ENCODE assay signal across 10 cellular contexts in the genomic region with DNA sequence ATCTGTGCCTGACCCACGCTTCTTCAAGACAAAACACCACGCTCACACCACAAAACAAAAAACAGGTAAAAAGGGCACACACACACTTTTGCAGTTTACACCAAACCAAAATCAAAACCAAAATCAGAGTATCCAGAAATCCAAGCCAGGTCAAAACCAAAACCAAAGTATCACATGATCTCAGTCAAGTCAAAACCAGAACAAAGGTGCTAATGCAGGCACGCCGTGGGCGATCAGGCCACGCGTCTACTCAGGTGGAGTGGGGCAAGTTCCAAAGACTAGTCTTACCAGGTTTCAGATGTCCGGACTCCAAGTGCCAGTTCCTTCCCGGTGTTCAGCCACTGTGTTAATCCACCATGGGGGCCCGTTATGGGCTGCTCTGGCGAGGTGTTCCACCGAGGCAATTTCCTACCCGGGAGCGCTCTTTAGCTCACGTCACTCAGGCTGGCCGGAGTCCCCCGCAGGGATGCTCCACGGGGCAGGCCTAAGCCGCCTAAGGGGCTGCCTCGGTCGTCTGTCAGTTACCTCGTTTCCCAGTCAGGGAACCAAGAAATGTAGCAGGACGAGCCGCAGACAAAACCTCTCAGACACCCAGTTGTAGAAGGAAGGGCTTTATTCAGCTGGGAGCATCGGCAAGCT. TPM values are rescaled to one million over a fixed set of nuclear protein-coding genes. Genes with fewer than 3 reads are reported as not detected.
DNase-seq lines count a peak whose midpoint lies in the region; ATAC-seq and TF ChIP-seq lines count a peak whose summit lies in the region.
"Not testable (repeated sequence)": the region's sequence is repeated elsewhere in the genome, so short reads cannot be mapped to it uniquely, and the experiment has no call there.
"Had no signal": no experiment of that assay in that cellular context is flagged by ENCODE, and none has a peak within 500 bp of the region (broad histone marks: within the 10 kb centered on the region; RNA-seq: fewer than 3 reads in every experiment).

No MANE protein-coding gene starts in this region.

- peak overlapping the region; percentile 15 for H4K91ac ChIP-seq in trophoblast cell (ENCODE audit: low read depth, low read length)

- not testable (repeated sequence) for H3K27ac Mint-ChIP-seq in activated CD4-positive, alpha-beta memory T cell treated with anti-CD3 and anti-CD28 coated beads for 36 hours

- TF ChIP-seq CTCF in GM13976 (IDR thresholded peaks at IDR 0.05; ENCODE audit: borderline replicate concordance, control extremely low read depth, extremely low read depth, insufficient read depth, missing control alignments); OCI-LY3 (IDR thresholded peaks at IDR 0.05; ENCODE audit: low read depth, low read length); mammary epithelial cell (conservative IDR thresholded peaks at IDR 0.05 in 1 of 2, IDR thresholded peaks at IDR 0.05 in 1 of 2; ENCODE audit: extremely low read depth in 1 of 2, insufficient read depth in 1 of 2, low read depth in 1 of 2, low read length in 2 of 2); foreskin keratinocyte (conservative IDR thresholded peaks at IDR 0.05); vagina (IDR thresholded peaks at IDR 0.05): not testable (repeated sequence)

- H2AK5ac ChIP-seq in mesendoderm (ENCODE audit: low read length); trophoblast cell (ENCODE audit: low read length): not testable (repeated sequence)

- H3K36me3 Mint-ChIP-seq in activated CD4-positive, alpha-beta memory T cell treated with anti-CD3 and anti-CD28 coated beads for 36 hours, result not testable (repeated sequence)

- not testable (repeated sequence) for H2BK12ac ChIP-seq in trophoblast cell (ENCODE audit: low read length)

- not testable (repeated sequence) for H3K79me2 ChIP-seq in OCI-LY3 (ENCODE audit: low read length); mammary epithelial cell (ENCODE audit: insufficient read depth, low read length); mesendoderm (ENCODE audit: control insufficient read depth, insufficient read depth, low read length)
- peaks cover 13% of the 10 kb centered on the region for H3K79me2 ChIP-seq in trophoblast cell (ENCODE audit: control insufficient read depth, insufficient read depth, low read length, poor library complexity)

- not testable (repeated sequence) for H4K12ac ChIP-seq in trophoblast cell (ENCODE audit: low read depth, low read length)

- H4K5ac ChIP-seq in mesendoderm (ENCODE audit: low read length), result not testable (repeated sequence)

- not testable (repeated sequence) for H3K4me3 Mint-ChIP-seq in activated CD4-positive, alpha-beta memory T cell treated with anti-CD3 and anti-CD28 coated beads for 36 hours

- peak overlapping the region; percentile 20; the same call in 1 of the 2 replicates for H3K4me3 ChIP-seq in OCI-LY3 (ENCODE audit: low read length)
- H3K4me3 ChIP-seq in mammary epithelial cell (replicated peaks in 1 of 3; ENCODE audit: insufficient read depth in 1 of 3, low read depth in 2 of 3, low read length in 3 of 3); mesendoderm (ENCODE audit: low read length); trophoblast cell (ENCODE audit: low read depth, low read length); vagina: not testable (repeated sequence)

- H3K4me2 ChIP-seq in OCI-LY3 (ENCODE audit: low read length), result peak overlapping the region; percentile 48
- H3K4me2 ChIP-seq in mammary epithelial cell (ENCODE audit: insufficient read depth, low read depth, low read length), result peak overlapping the region; percentile 52
- not testable (repeated sequence) for H3K4me2 ChIP-seq in mesendoderm (ENCODE audit: low read length); trophoblast cell (ENCODE audit: low read length)

- H3K4me1 ChIP-seq in OCI-LY3 (ENCODE audit: low read length) (peaks cover 28% of the 10 kb centered on the region), mammary epithelial cell (ENCODE audit: insufficient read depth, low read length) (peaks cover 43% of the 10 kb centered on the region), foreskin keratinocyte (peaks cover 30% of the 10 kb centered on the region), trophoblast cell (ENCODE audit: control insufficient read depth in 1 of 2, insufficient read depth in 2 of 2, low read length in 2 of 2) (peaks cover 27 to 29% of the 10 kb centered on the region in 2 experiments), vagina (peaks cover 40% of the 10 kb centered on the region)
- H3K4me1 ChIP-seq in mesendoderm (ENCODE audit: control insufficient read depth, low read depth, low read length), result not testable (repeated sequence)

- 23% methylated on average over 22 of the region's 25 CpGs for WGBS in mammary epithelial cell (ENCODE audit: low coverage, missing lambda C conversion rate)
- WGBS in mesendoderm (ENCODE audit: extremely low coverage, insufficient coverage, low lambda C conversion rate), result no CpG with 5 or more reads among the region's 25 CpGs
- WGBS in trophoblast cell (ENCODE audit: extremely low coverage, insufficient coverage, insufficient read length), result no CpG with 5 or more reads among the region's 25 CpGs

- not testable (repeated sequence) for H3K4ac ChIP-seq in mesendoderm (ENCODE audit: low read depth, low read length); trophoblast cell (ENCODE audit: low read depth, low read length)

- not testable (repeated sequence) for H3K14ac ChIP-seq in trophoblast cell (ENCODE audit: low read length)

- H4K20me1 ChIP-seq in OCI-LY3 (ENCODE audit: insufficient read depth, low read length); mammary epithelial cell (ENCODE audit: insufficient read depth, low read length): not testable (repeated sequence)

- not testable (repeated sequence) for H3K36me3 ChIP-seq in OCI-LY3 (replicated peaks; ENCODE audit: low read depth, low read length); mammary epithelial cell (ENCODE audit: insufficient read depth, low read length); mesendoderm (ENCODE audit: control insufficient read depth, insufficient read depth, low read length); trophoblast cell (ENCODE audit: control insufficient read depth in 1 of 2, insufficient read depth in 2 of 2, low read length in 2 of 2); vagina

- not testable (repeated sequence) for H4K8ac ChIP-seq in mesendoderm (ENCODE audit: low read depth, low read length); trophoblast cell (ENCODE audit: low read depth, low read length)

- peak; percentile 50 for DNase-seq in GM13976 (ENCODE audit: low spot score)
- DNase-seq in activated CD4-positive, alpha-beta memory T cell treated with anti-CD3 and anti-CD28 coated beads for 36 hours, result peak; percentile 31
- DNase-seq in mammary epithelial cell, result peak; percentile 35
- not testable (repeated sequence) for DNase-seq in foreskin keratinocyte; mesendoderm; trophoblast cell; vagina (ENCODE audit: extremely low spot score in 2 of 2)

- H2BK120ac ChIP-seq in mesendoderm (ENCODE audit: low read depth, low read length); trophoblast cell (ENCODE audit: insufficient read depth, low read length, poor library complexity): not testable (repeated sequence)

- H3K9ac ChIP-seq in OCI-LY3 (ENCODE audit: low read length), result peak overlapping the region; percentile 48; the same call in 1 of the 2 replicates
- not testable (repeated sequence) for H3K9ac ChIP-seq in mammary epithelial cell (ENCODE audit: insufficient read depth, low read length); mesendoderm (ENCODE audit: low read length); trophoblast cell (ENCODE audit: low read length)

- H3K27ac ChIP-seq in OCI-LY3 (ENCODE audit: low read length) (peak overlapping the region; percentile 83), foreskin keratinocyte (peak overlapping the region; percentile 18), vagina (peak overlapping the region; percentile 10)
- not testable (repeated sequence) for H3K27ac ChIP-seq in mammary epithelial cell (ENCODE audit: insufficient read depth, low read depth, low read length); mesendoderm (ENCODE audit: low read depth, low read length); trophoblast cell (ENCODE audit: low read depth, low read length)

- not testable (repeated sequence) for H3K27me3 ChIP-seq in OCI-LY3 (ENCODE audit: low read depth, low read length); mammary epithelial cell (ENCODE audit: insufficient read depth, low read length); foreskin keratinocyte; mesendoderm (ENCODE audit: insufficient read depth, low read length, poor library complexity); trophoblast cell (ENCODE audit: insufficient read depth, low read length); vagina

- H3K27me3 Mint-ChIP-seq in activated CD4-positive, alpha-beta memory T cell treated with anti-CD3 and anti-CD28 coated beads for 36 hours, result peaks cover 10% of the 10 kb centered on the region

- not testable (repeated sequence) for H3K79me1 ChIP-seq in mesendoderm (ENCODE audit: low read length)
- H3K79me1 ChIP-seq in trophoblast cell (ENCODE audit: low read length), result peaks cover 26% of the 10 kb centered on the region

- not testable (repeated sequence) for H3K18ac ChIP-seq in mesendoderm (ENCODE audit: low read length); trophoblast cell (ENCODE audit: low read length)

- H3K23ac ChIP-seq in mesendoderm (ENCODE audit: low read length); trophoblast cell (ENCODE audit: low read length): not testable (repeated sequence)

- not testable (repeated sequence) for H3K9me3 ChIP-seq in OCI-LY3 (ENCODE audit: insufficient read depth, low read length); mammary epithelial cell (replicated peaks; ENCODE audit: insufficient read depth, low read length); trophoblast cell (ENCODE audit: insufficient read depth, low read depth, low read length); vagina

- peak overlapping the region; percentile 56 for H3K56ac ChIP-seq in mesendoderm (ENCODE audit: low read length)

- CTCF ChIA-PET in activated CD4-positive, alpha-beta memory T cell treated with anti-CD3 and anti-CD28 coated beads for 36 hours (lab: Charles Lee); mammary epithelial cell (lab: Charles Lee; ENCODE audit: low non-redundant PET): not testable (repeated sequence)

- dilution Hi-C loops in mammary epithelial cell (cut with HindIII; ENCODE audit: low sequenced_read_pairs), result loop anchor here (5.0 kb wide), 1 partner anchor 44 kb away; no protein-coding TSS in a partner anchor

- intact Hi-C loops in activated CD4-positive, alpha-beta memory T cell treated with anti-CD3 and anti-CD28 coated beads for 36 hours (cut with micrococcal nuclease); mammary epithelial cell (cut with micrococcal nuclease); vagina (cut with DNase I): not testable (repeated sequence)

- peaks cover 12% of the 10 kb centered on the region for H3K4me1 Mint-ChIP-seq in activated CD4-positive, alpha-beta memory T cell treated with anti-CD3 and anti-CD28 coated beads for 36 hours (ENCODE audit: low read depth)

- not testable (repeated sequence) for H2BK5ac ChIP-seq in mesendoderm (ENCODE audit: low read length); trophoblast cell (ENCODE audit: low read depth, low read length, poor library complexity)

- not testable (repeated sequence) for H3K9me3 Mint-ChIP-seq in activated CD4-positive, alpha-beta memory T cell treated with anti-CD3 and anti-CD28 coated beads for 36 hours

- not testable (repeated sequence) for TF ChIP-seq POLR2A in vagina (IDR thresholded peaks at IDR 0.05)

- not testable (repeated sequence) for H2BK15ac ChIP-seq in mesendoderm (replicated peaks; ENCODE audit: low read depth)

- POLR2A ChIA-PET in activated CD4-positive, alpha-beta memory T cell treated with anti-CD3 and anti-CD28 coated beads for 36 hours (lab: Charles Lee), result not testable (repeated sequence)

- not testable (repeated sequence) for ATAC-seq in foreskin keratinocyte

- H2AFZ ChIP-seq in OCI-LY3 (ENCODE audit: low read depth, low read length), result peak overlapping the region; percentile 90
- peak overlapping the region; percentile 83 for H2AFZ ChIP-seq in mammary epithelial cell (ENCODE audit: low read depth, low read length)
- not testable (repeated sequence) for H2AFZ ChIP-seq in trophoblast cell (ENCODE audit: insufficient read depth, low read length, poor library complexity)

- in situ Hi-C loops in GM13976 (cut with MboI; ENCODE audit: low sequenced_read_pairs, unreplicated experiment); mammary epithelial cell (cut with MboI; ENCODE audit: low sequenced_read_pairs in 2 of 2): not testable (repeated sequence)

- BruUV-seq in mammary epithelial cell (replicated peaks; lab: Mats Ljungman, UMichigan), result not testable (repeated sequence)

RNA-seq across cellular contexts. Expression of gene ANKRD65, which starts 3.1 kb away (rescaled TPM):
- not detected for total RNA-seq in activated CD4-positive, alpha-beta memory T cell treated with anti-CD3 and anti-CD28 coated beads for 36 hours
- total RNA-seq in mammary epithelial cell (1 to 10 TPM; 3.1 to 7.5 TPM), foreskin keratinocyte (11.6 and 12.5 TPM in 2 replicates), vagina (3.2 TPM)
- polyA plus RNA-seq in mammary epithelial cell (3.6 TPM), foreskin keratinocyte (14.6 and 16.6 TPM in 2 replicates)
- 9.3 TPM for polyA minus RNA-seq in mammary epithelial cell
- polyA plus RNA-seq in mesendoderm (2013, experiment 1 of 2), result 1.2 TPM
- 1.4 TPM for polyA plus RNA-seq in mesendoderm (2013, experiment 2 of 2)
- 3.1 and 3.5 TPM in 2 replicates for polyA plus RNA-seq in trophoblast cell (2013)
- total RNA-seq: CD4-positive, alpha-beta memory T cell; SJSA1 had no signal
- polyA plus RNA-seq: CD4-positive, alpha-beta memory T cell had no signal

RNA-seq across cellular contexts. Expression of gene MRPL20, which starts 10.9 kb away (rescaled TPM):
- total RNA-seq in activated CD4-positive, alpha-beta memory T cell treated with anti-CD3 and anti-CD28 coated beads for 36 hours, result 100 to 1,000 TPM; 122 to 123 TPM
- total RNA-seq in mammary epithelial cell (100 to 1,000 TPM in 1 of 2 donors, 10 to 100 TPM in 1; 56.7 to 115 TPM), foreskin keratinocyte (126 and 150 TPM in 2 replicates), vagina (84.2 TPM)
- polyA plus RNA-seq in mammary epithelial cell (157 TPM), foreskin keratinocyte (198 and 221 TPM in 2 replicates)
- 119 TPM for polyA minus RNA-seq in mammary epithelial cell
- 287 TPM for polyA plus RNA-seq in mesendoderm (2013, experiment 1 of 2)
- 288 TPM for polyA plus RNA-seq in mesendoderm (2013, experiment 2 of 2)
- 147 and 153 TPM in 2 replicates for polyA plus RNA-seq in trophoblast cell (2013)

RNA-seq across cellular contexts. Expression of gene VWA1, which starts 17.5 kb away (rescaled TPM):
- total RNA-seq in activated CD4-positive, alpha-beta memory T cell treated with anti-CD3 and anti-CD28 coated beads for 36 hours, result under 1 TPM; 0.69 to 0.92 TPM
- total RNA-seq in mammary epithelial cell (10 to 100 TPM; 11.3 to 27.3 TPM), foreskin keratinocyte (15.0 and 17.5 TPM in 2 replicates), vagina (35.8 TPM)
- polyA plus RNA-seq in mammary epithelial cell (4.2 TPM), foreskin keratinocyte (29.1 and 34.9 TPM in 2 replicates)
- 1.2 TPM for polyA minus RNA-seq in mammary epithelial cell
- polyA plus RNA-seq in mesendoderm (2013, experiment 1 of 2), result 21.5 TPM
- polyA plus RNA-seq in mesendoderm (2013, experiment 2 of 2), result 21.0 TPM
- 66.1 and 71.8 TPM in 2 replicates for polyA plus RNA-seq in trophoblast cell (2013)
- total RNA-seq: CD4-positive, alpha-beta memory T cell had no signal
- polyA plus RNA-seq: CD4-positive, alpha-beta memory T cell had no signal

RNA-seq across cellular contexts. Expression of gene CCNL2, which starts 18.8 kb away (rescaled TPM):
- total RNA-seq in activated CD4-positive, alpha-beta memory T cell treated with anti-CD3 and anti-CD28 coated beads for 36 hours, result 100 to 1,000 TPM in 1 of 2 experiments, 10 to 100 TPM in 1; 96.0 to 108 TPM
- total RNA-seq in mammary epithelial cell (100 to 1,000 TPM; 103 to 140 TPM), foreskin keratinocyte (68.6 and 76.6 TPM in 2 replicates), vagina (319 TPM)
- polyA plus RNA-seq in mammary epithelial cell (64.9 TPM), foreskin keratinocyte (47.1 and 47.7 TPM in 2 replicates)
- polyA minus RNA-seq in mammary epithelial cell, result 21.9 TPM
- 65.2 TPM for polyA plus RNA-seq in mesendoderm (2013, experiment 1 of 2)
- polyA plus RNA-seq in mesendoderm (2013, experiment 2 of 2), result 61.8 TPM
- 113 and 119 TPM in 2 replicates for polyA plus RNA-seq in trophoblast cell (2013)

RNA-seq across cellular contexts. Expression of gene ATAD3C, which starts 31.5 kb away (rescaled TPM):
- total RNA-seq in activated CD4-positive, alpha-beta memory T cell treated with anti-CD3 and anti-CD28 coated beads for 36 hours, result 1 to 10 TPM; 1.2 to 1.7 TPM
- total RNA-seq in mammary epithelial cell (1 to 10 TPM; 1.8 to 4.6 TPM), foreskin keratinocyte (0.46 and 0.51 TPM in 2 replicates), vagina (not detected)
- polyA plus RNA-seq in mammary epithelial cell (2.6 TPM), foreskin keratinocyte (0.78 and 0.81 TPM in 2 replicates)
- polyA minus RNA-seq in mammary epithelial cell, result 0.26 TPM
- polyA plus RNA-seq in mesendoderm (2013, experiment 1 of 2), result 0.67 TPM
- 0.63 TPM for polyA plus RNA-seq in mesendoderm (2013, experiment 2 of 2)
- 5.2 and 6.0 TPM in 2 replicates for polyA plus RNA-seq in trophoblast cell (2013)
- total RNA-seq: SJSA1 had no signal
